In genomic region chr12:85843606-85844325, GRCh38 we compare ENCODE assay signal across 25 cellular contexts. TPM values are rescaled to one million over a fixed set of nuclear protein-coding genes. Genes with fewer than 3 reads are reported as not detected.
"Had no signal": no experiment of that assay in that cellular context is flagged by ENCODE, and none has a peak within 500 bp of the region (broad histone marks: within the 10 kb centered on the region; RNA-seq: fewer than 3 reads in every experiment).

No MANE protein-coding gene starts in this region.

- H3K27me3 Mint-ChIP-seq: activated B cell treated with CpG ODN at 0.5 μM for 24 hours; activated CD8-positive, alpha-beta T cell treated with anti-CD3 and anti-CD28 coated beads for 36 hours; activated T-helper 17 cell treated with anti-CD3 and anti-CD28 coated beads, Interleukin-2, amount 50 U/mL, for 72 hours; stimulated activated naive B cell treated with anti-CD40 and anti-IgM and Interleukin-4, amounts not matched to agents 10 μg/mL and 1 μg/mL and 100 μg/mL, for 72 hours had no signal

- H3K4me3 Mint-ChIP-seq: activated B cell treated with CpG ODN at 0.5 μM for 24 hours; activated CD8-positive, alpha-beta T cell treated with anti-CD3 and anti-CD28 coated beads for 36 hours; activated T-cell treated with anti-CD3 and anti-CD28 coated beads, Interleukin-2, amount 50 U/mL, for 4 hours; activated T-helper 17 cell treated with anti-CD3 and anti-CD28 coated beads, Interleukin-2, amount 50 U/mL, for 72 hours; nephron; stimulated activated naive B cell treated with anti-CD40 and anti-IgM and Interleukin-4, amounts not matched to agents 10 μg/mL and 1 μg/mL and 100 μg/mL, for 72 hours had no signal

- H3K36me3 ChIP-seq: colonic mucosa, heart right ventricle, left lung, neutrophil, sigmoid colon, tibial nerve, uterus had no signal

- H3K9me3 Mint-ChIP-seq: activated B cell treated with CpG ODN at 0.5 μM for 24 hours; activated CD8-positive, alpha-beta T cell treated with anti-CD3 and anti-CD28 coated beads for 36 hours; activated T-helper 17 cell treated with anti-CD3 and anti-CD28 coated beads, Interleukin-2, amount 50 U/mL, for 72 hours; nephron; stimulated activated naive B cell treated with anti-CD40 and anti-IgM and Interleukin-4, amounts not matched to agents 10 μg/mL and 1 μg/mL and 100 μg/mL, for 72 hours had no signal

- H3K4me1 ChIP-seq: colonic mucosa, left lung, sigmoid colon, tibial nerve, uterus had no signal

- H3K27ac Mint-ChIP-seq: activated B cell treated with CpG ODN at 0.5 μM for 24 hours; activated CD8-positive, alpha-beta T cell treated with anti-CD3 and anti-CD28 coated beads for 36 hours; activated T-helper 17 cell treated with anti-CD3 and anti-CD28 coated beads, Interleukin-2, amount 50 U/mL, for 72 hours; nephron; stimulated activated naive B cell treated with anti-CD40 and anti-IgM and Interleukin-4, amounts not matched to agents 10 μg/mL and 1 μg/mL and 100 μg/mL, for 72 hours had no signal

- ATAC-seq: activated CD8-positive, alpha-beta T cell treated with anti-CD3 and anti-CD28 coated beads for 36 hours; activated T-cell treated with anti-CD3 and anti-CD28 coated beads, Interleukin-2, amount 50 U/mL, for 4 hours; activated T-helper 17 cell treated with anti-CD3 and anti-CD28 coated beads, Interleukin-2, amount 50 U/mL, for 72 hours; left lung had no signal

- H3K36me3 Mint-ChIP-seq: stimulated activated naive B cell treated with anti-CD40 and anti-IgM and Interleukin-4, amounts not matched to agents 10 μg/mL and 1 μg/mL and 100 μg/mL, for 72 hours had no signal

- H3K4me1 Mint-ChIP-seq: activated B cell treated with CpG ODN at 0.5 μM for 24 hours; activated T-helper 17 cell treated with anti-CD3 and anti-CD28 coated beads, Interleukin-2, amount 50 U/mL, for 72 hours; nephron; stimulated activated naive B cell treated with anti-CD40 and anti-IgM and Interleukin-4, amounts not matched to agents 10 μg/mL and 1 μg/mL and 100 μg/mL, for 72 hours had no signal

- H3K4me3 ChIP-seq: colonic mucosa, heart right ventricle, left lung, sigmoid colon, tibial nerve, uterus had no signal

- DNase-seq: activated B cell treated with CpG ODN at 0.5 μM for 24 hours; activated CD4-positive, alpha-beta T cell treated with anti-CD3 and anti-CD28 coated beads, Interleukin-2, amount 50 U/mL, for 1 hour; activated CD8-positive, alpha-beta T cell treated with anti-CD3 and anti-CD28 coated beads for 36 hours; activated gamma-delta T cell treated with Interleukin-2 at 50 U/mL for 16 hours; activated naive CD4-positive, alpha-beta T cell treated with anti-CD3 and anti-CD28 coated beads, Interleukin-2, amount 50 U/mL, for 16 hours; activated T-cell treated with anti-CD3 and anti-CD28 coated beads, Interleukin-2, amount 50 U/mL, for 4 hours; cerebellar nuclear complex; colonic mucosa; effector CD8-positive, alpha-beta T cell; erythroblast; heart right ventricle; sigmoid colon; small intestine; stimulated activated CD4-positive, alpha-beta T cell treated with anti-CD3 and anti-CD28 coated beads, Interleukin-4, amount 100 ng/mL, for 24 hours; stimulated activated naive B cell treated with anti-CD40 and anti-IgM and Interleukin-4, amounts not matched to agents 10 μg/mL and 1 μg/mL and 100 μg/mL, for 72 hours; T-helper 1 cell; uterus had no signal

- H3K27me3 ChIP-seq: colonic mucosa, heart right ventricle, left lung, neutrophil, sigmoid colon, tibial nerve, uterus had no signal

- H3K27ac ChIP-seq: colonic mucosa, heart right ventricle, left lung, neutrophil, sigmoid colon, tibial nerve, uterus had no signal

- H3K9me3 ChIP-seq: colonic mucosa, heart right ventricle, left lung, neutrophil, sigmoid colon, tibial nerve, uterus had no signal

RNA-seq across cellular contexts. Expression of gene RASSF9, which starts 7.6 kb away (rescaled TPM):
- total RNA-seq: activated B cell treated with CpG ODN at 0.5 μM for 24 hours; activated CD8-positive, alpha-beta T cell treated with anti-CD3 and anti-CD28 coated beads for 36 hours; activated T-cell treated with anti-CD3 and anti-CD28 coated beads, Interleukin-2, amount 50 U/mL, for 4 hours; activated T-helper 17 cell treated with anti-CD3 and anti-CD28 coated beads, Interleukin-2, amount 50 U/mL, for 72 hours had no signal

RNA-seq across cellular contexts. Expression of gene NTS, which starts 30.3 kb away (rescaled TPM):
- total RNA-seq: activated B cell treated with CpG ODN at 0.5 μM for 24 hours; activated CD8-positive, alpha-beta T cell treated with anti-CD3 and anti-CD28 coated beads for 36 hours; activated T-cell treated with anti-CD3 and anti-CD28 coated beads, Interleukin-2, amount 50 U/mL, for 4 hours; activated T-helper 17 cell treated with anti-CD3 and anti-CD28 coated beads, Interleukin-2, amount 50 U/mL, for 72 hours; mesenteric fat pad; osteocyte; renal cortical epithelial cell; sigmoid colon had no signal
